Comparison of ENCODE assay signal across 20 cellular contexts in genomic region chr4:145843651-145844050, GRCh38.
DNase-seq lines count a peak whose midpoint lies in the region; ATAC-seq and TF ChIP-seq lines count a peak whose summit lies in the region.
"Had no signal": no experiment of that assay in that cellular context is flagged by ENCODE, and none has a peak within 500 bp of the region (broad histone marks: within the 10 kb centered on the region; RNA-seq: fewer than 3 reads in every experiment).

No MANE protein-coding gene starts in this region.

- WGBS in SK-N-SH (ENCODE audit: low lambda C conversion rate): 99% methylated on average over 6 of the region's 6 CpGs

- TF ChIP-seq CTCF in DND-41 (IDR thresholded peaks at IDR 0.05; ENCODE audit: borderline replicate concordance, extremely low read depth, low read length, poor library complexity, severe bottlenecking): no peak
- no peak for TF ChIP-seq CTCF in SK-N-SH (IDR thresholded peaks at IDR 0.05)

- peaks cover 4% of the 10 kb centered on the region; the same call in 1 of the 2 replicates for H3K4me1 ChIP-seq in DND-41 (ENCODE audit: insufficient read depth, low read length)
- peaks cover 34% of the 10 kb centered on the region for H3K4me1 ChIP-seq in HUES6 (ENCODE audit: control insufficient read depth, insufficient read depth, low read length)
- H3K4me1 ChIP-seq in naive thymus-derived CD4-positive, alpha-beta T cell (ENCODE audit: control insufficient read depth in 2 of 2, insufficient read depth in 2 of 2, low read length in 2 of 2): peaks cover 3 to 10% of the 10 kb centered on the region in 2 donors
- H3K4me1 ChIP-seq in SK-N-SH (ENCODE audit: control insufficient read depth in 1 of 2, insufficient read depth in 2 of 2, low read depth in 1 of 2, low read length in 1 of 2): peaks cover 0 to 16% of the 10 kb centered on the region in 2 experiments; a peak in 1 of 4 replicates
- H3K4me1 ChIP-seq: ascending aorta, Caco-2, tibial nerve had no signal

- no peaks in the 10 kb centered on the region for H3K9me3 ChIP-seq in DND-41 (ENCODE audit: insufficient read depth, low read length, severe bottlenecking)
- no peaks in the 10 kb centered on the region for H3K9me3 ChIP-seq in HUES6 (ENCODE audit: control insufficient read depth, insufficient read depth, low read depth, low read length)
- H3K9me3 ChIP-seq in naive thymus-derived CD4-positive, alpha-beta T cell (ENCODE audit: control insufficient read depth in 2 of 3, low read length in 3 of 3): no peaks in the 10 kb centered on the region
- H3K9me3 ChIP-seq in SK-N-SH: no peaks in the 10 kb centered on the region
- H3K9me3 ChIP-seq: ascending aorta, Caco-2, tibial nerve had no signal

- DNase-seq in DND-41 (peak; percentile 7), HPDE6-E6E7 (ENCODE audit: extremely low spot score) (no peak), SK-N-SH (no peak), 8988T (no peak)
- no peak for DNase-seq in activated naive CD8-positive, alpha-beta T cell treated with anti-CD3 and anti-CD28 coated beads for 36 hours
- DNase-seq in naive thymus-derived CD4-positive, alpha-beta T cell: no peak
- DNase-seq: Caco-2; cortex of kidney; NCI-H1436; NCI-H510A; OCI-M1; right cardiac atrium; stimulated activated CD4-positive, alpha-beta T cell treated with anti-CD3 and anti-CD28 coated beads, Interleukin-1b, Interleukin-23, amount 100 ng/mL, for 48 hours had no signal

- H3K36me3 ChIP-seq in DND-41 (ENCODE audit: insufficient read depth, low read length) (no peaks in the 10 kb centered on the region), HUES6 (ENCODE audit: control insufficient read depth, insufficient read depth, low read length) (peaks cover 67% of the 10 kb centered on the region), SK-N-SH (replicated peaks in 1 of 2; ENCODE audit: control insufficient read depth in 1 of 2, insufficient read depth in 2 of 2, low read length in 1 of 2) (peaks cover 51 to 59% of the 10 kb centered on the region in 2 experiments)
- peaks cover 0 to 3% (median 0%) of the 10 kb centered on the region in 3 experiments for H3K36me3 ChIP-seq in naive thymus-derived CD4-positive, alpha-beta T cell (ENCODE audit: control insufficient read depth in 2 of 3, insufficient read depth in 3 of 3, low read length in 3 of 3)
- H3K36me3 ChIP-seq: tibial nerve had no signal

- H3K9me3 Mint-ChIP-seq in activated naive CD8-positive, alpha-beta T cell treated with anti-CD3 and anti-CD28 coated beads for 36 hours: no peaks in the 10 kb centered on the region
- no peaks in the 10 kb centered on the region for H3K9me3 Mint-ChIP-seq in naive thymus-derived CD4-positive, alpha-beta T cell
- H3K9me3 Mint-ChIP-seq: activated T-helper 1 cell treated with anti-CD3 and anti-CD28 coated beads, Interleukin-12 subunit alpha, Interleukin-12 subunit beta, Interleukin-2, Interleukin-4 antibody, amounts not matched to agents 30 ng/mL and 10 ng/mL and 1 ng/mL, durations not matched to agents 14 hours and 24 hours and 36 hours had no signal

- TF ChIP-seq RAD21 in SK-N-SH (IDR thresholded peaks at IDR 0.05; ENCODE audit: low read length): no peak

- H3K27me3 ChIP-seq in DND-41 (ENCODE audit: insufficient read depth, low read length, poor library complexity) (no peaks in the 10 kb centered on the region), HUES6 (ENCODE audit: control insufficient read depth, insufficient read depth, low read length) (no peaks in the 10 kb centered on the region), SK-N-SH (ENCODE audit: insufficient read depth) (no peaks in the 10 kb centered on the region)
- H3K27me3 ChIP-seq in naive thymus-derived CD4-positive, alpha-beta T cell (ENCODE audit: control insufficient read depth in 2 of 2, insufficient read depth in 2 of 2, low read length in 2 of 2): no peaks in the 10 kb centered on the region
- H3K27me3 ChIP-seq: ascending aorta, tibial nerve had no signal

- H3K4me2 ChIP-seq in DND-41 (ENCODE audit: insufficient read depth, low read length): no peak overlapping the region
- H3K4me2 ChIP-seq in SK-N-SH: no peak overlapping the region
- H3K4me2 ChIP-seq: KMS-11 had no signal

- peaks cover 5% of the 10 kb centered on the region for H3F3A ChIP-seq in SK-N-SH (replicated peaks; ENCODE audit: insufficient read depth)

- H3K9me2 ChIP-seq in SK-N-SH: no peaks in the 10 kb centered on the region

- H3K9ac ChIP-seq in DND-41 (ENCODE audit: low read depth, low read length) (no peak overlapping the region), HUES6 (ENCODE audit: low read length) (no peak overlapping the region), SK-N-SH (no peak overlapping the region)
- H3K9ac ChIP-seq: KMS-11 had no signal

- H3K4me3 ChIP-seq in DND-41 (ENCODE audit: low read depth in 1 of 2, low read length in 2 of 2): no peak overlapping the region
- no peak overlapping the region for H3K4me3 ChIP-seq in HUES6 (ENCODE audit: low read depth, low read length)
- no peak overlapping the region for H3K4me3 ChIP-seq in naive thymus-derived CD4-positive, alpha-beta T cell (ENCODE audit: low read length)
- no peak overlapping the region for H3K4me3 ChIP-seq in SK-N-SH (ENCODE audit: low read depth in 2 of 2, low read length in 1 of 2)
- H3K4me3 ChIP-seq: ascending aorta, tibial nerve had no signal

- H4K20me1 ChIP-seq in DND-41 (ENCODE audit: insufficient read depth, low read length): no peaks in the 10 kb centered on the region
- H4K20me1 ChIP-seq in SK-N-SH (ENCODE audit: insufficient read depth): no peaks in the 10 kb centered on the region

- H3K27ac ChIP-seq in DND-41 (ENCODE audit: low read length) (no peak overlapping the region), HUES6 (ENCODE audit: low read depth, low read length) (0 out of 2 replicates have a peak overlapping the region, but pooled peaks have one; percentile 20), SK-N-SH (ENCODE audit: low read depth in 2 of 2, low read length in 1 of 2) (peak overlapping the region in 1 of 2 experiments; percentile 49; a peak in 2 of 4 replicates)
- no peak overlapping the region for H3K27ac ChIP-seq in naive thymus-derived CD4-positive, alpha-beta T cell (ENCODE audit: low read depth, low read length)
- H3K27ac ChIP-seq: ascending aorta, KMS-11, tibial nerve had no signal

- no peak for TF ChIP-seq EP300 in SK-N-SH (IDR thresholded peaks at IDR 0.05; ENCODE audit: borderline replicate concordance in 1 of 2, low read depth in 1 of 2, low read length in 1 of 2)

- peaks cover 58% of the 10 kb centered on the region for H3K36me3 Mint-ChIP-seq in activated naive CD8-positive, alpha-beta T cell treated with anti-CD3 and anti-CD28 coated beads for 36 hours
- H3K36me3 Mint-ChIP-seq in naive thymus-derived CD4-positive, alpha-beta T cell: peaks cover 0 to 50% (median 44%) of the 10 kb centered on the region in 5 donors

- intact Hi-C loops in naive thymus-derived CD4-positive, alpha-beta T cell (cut with micrococcal nuclease): no loop called here

- no peak overlapping the region for H2AFZ ChIP-seq in DND-41 (ENCODE audit: low read depth, low read length)
- H2AFZ ChIP-seq in SK-N-SH (ENCODE audit: low read depth): no peak overlapping the region

- ATAC-seq in DND-41 (ENCODE audit: insufficient read depth, low read depth): peak; percentile 71
- ATAC-seq in naive thymus-derived CD4-positive, alpha-beta T cell: no peak
- ATAC-seq in HG02884 (IDR thresholded peaks at IDR 0.05; ENCODE audit: unreplicated experiment): no peak
- ATAC-seq: activated CD4-positive, CD25-positive, alpha-beta regulatory T cell treated with anti-CD3 and anti-CD28 coated beads, Interleukin-2, amount 50 U/mL, for 24 hours had no signal

- CTCF ChIA-PET in naive thymus-derived CD4-positive, alpha-beta T cell (lab: Charles Lee): interaction anchor here (1.0 to 1.1 kb wide), 2 partner anchors 26 to 98 kb away, joined by 3 to 4 read pairs; no protein-coding TSS in a partner anchor
- CTCF ChIA-PET in SK-N-SH (lab: Yijun Ruan, JAX): interaction anchor here (1.5 kb wide), 1 partner anchor 23 kb away, joined by 4 read pairs; no protein-coding TSS in a partner anchor

- H3K79me2 ChIP-seq in DND-41 (ENCODE audit: insufficient read depth, low read length) (no peaks in the 10 kb centered on the region), SK-N-SH (ENCODE audit: insufficient read depth) (no peaks in the 10 kb centered on the region; the same call in 1 of the 2 replicates)

- H3K4me3 Mint-ChIP-seq in activated naive CD8-positive, alpha-beta T cell treated with anti-CD3 and anti-CD28 coated beads for 36 hours: no peak overlapping the region
- H3K4me3 Mint-ChIP-seq in naive thymus-derived CD4-positive, alpha-beta T cell: peak overlapping the region in 6 of 10 donors; percentile 4 to 67 (median 20)
- H3K4me3 Mint-ChIP-seq: activated T-helper 1 cell treated with anti-CD3 and anti-CD28 coated beads, Interleukin-12 subunit alpha, Interleukin-12 subunit beta, Interleukin-2, Interleukin-4 antibody, amounts not matched to agents 30 ng/mL and 10 ng/mL and 1 ng/mL, durations not matched to agents 14 hours and 24 hours and 36 hours had no signal

- no peaks in the 10 kb centered on the region for H3K27me3 Mint-ChIP-seq in activated naive CD8-positive, alpha-beta T cell treated with anti-CD3 and anti-CD28 coated beads for 36 hours
- no peaks in the 10 kb centered on the region for H3K27me3 Mint-ChIP-seq in naive thymus-derived CD4-positive, alpha-beta T cell

- POLR2A ChIA-PET in naive thymus-derived CD4-positive, alpha-beta T cell (lab: Charles Lee): interaction anchor here (1.3 kb wide), 1 partner anchor 13 kb away, joined by 5 read pairs; no protein-coding TSS in a partner anchor
- POLR2A ChIA-PET in SK-N-SH (lab: Yijun Ruan, JAX): no interaction called here

- H3K27ac Mint-ChIP-seq in activated naive CD8-positive, alpha-beta T cell treated with anti-CD3 and anti-CD28 coated beads for 36 hours: peak overlapping the region; percentile 14
- H3K27ac Mint-ChIP-seq in naive thymus-derived CD4-positive, alpha-beta T cell: peak overlapping the region; percentile 16 to 79 (median 43)
- H3K27ac Mint-ChIP-seq: activated T-helper 1 cell treated with anti-CD3 and anti-CD28 coated beads, Interleukin-12 subunit alpha, Interleukin-12 subunit beta, Interleukin-2, Interleukin-4 antibody, amounts not matched to agents 30 ng/mL and 10 ng/mL and 1 ng/mL, durations not matched to agents 14 hours and 24 hours and 36 hours had no signal

- peaks cover 29% of the 10 kb centered on the region for H3K4me1 Mint-ChIP-seq in activated naive CD8-positive, alpha-beta T cell treated with anti-CD3 and anti-CD28 coated beads for 36 hours
- H3K4me1 Mint-ChIP-seq in naive thymus-derived CD4-positive, alpha-beta T cell: peaks cover 15 to 37% (median 27%) of the 10 kb centered on the region in 7 donors

TF ChIP-seq in SK-N-SH, 30 proteins besides CTCF, POLR2A, EP300 and RAD21 (continues in another document):
- no peak for TF ChIP-seq GABPA (IDR thresholded peaks at IDR 0.05; ENCODE audit: low read depth)
- TF ChIP-seq RXRA (IDR thresholded peaks at IDR 0.05; ENCODE audit: borderline replicate concordance, low read depth): no peak
- no peak for TF ChIP-seq SIN3A (IDR thresholded peaks at IDR 0.05; ENCODE audit: borderline replicate concordance, low read depth, low read length)
- no peak for TF ChIP-seq MEF2A (IDR thresholded peaks at IDR 0.05; ENCODE audit: borderline replicate concordance, low read depth)
- no peak for TF ChIP-seq RFX5 (IDR thresholded peaks at IDR 0.05; ENCODE audit: low read length)
- no peak for TF ChIP-seq RCOR1 (IDR thresholded peaks at IDR 0.05; ENCODE audit: low read length)
- TF ChIP-seq NRF1 (IDR thresholded peaks at IDR 0.05; ENCODE audit: low read depth, low read length): no peak
- no peak for TF ChIP-seq JUND (IDR thresholded peaks at IDR 0.05)
